In genomic region chr10:78209987-78210386, GRCh38 we compare ENCODE assay signal across 16 cellular contexts.
DNase-seq lines count a peak whose midpoint lies in the region; ATAC-seq, FAIRE-seq and TF ChIP-seq lines count a peak whose summit lies in the region.
"Had no signal": no experiment of that assay in that cellular context is flagged by ENCODE, and none has a peak within 500 bp of the region (broad histone marks: within the 10 kb centered on the region; RNA-seq: fewer than 3 reads in every experiment).

No MANE protein-coding gene starts in this region.

- FAIRE-seq in urothelium cell line (lab: Jason Lieb, UNC) = no peak
- FAIRE-seq: A549 had no signal

- DNase-seq in GM23338 (ENCODE audit: low spot score) = peak; percentile 9
- peak; percentile 86 for DNase-seq in NCI-H526 treated with DMSO at 0.1 percent for 48 hours (lab: John Stamatoyannopoulos, UW)
- no peak for DNase-seq in NCI-H524 (lab: John Stamatoyannopoulos, UW)
- no peak for DNase-seq in urothelium cell line (ENCODE audit: low spot score)
- no peak for DNase-seq in NCI-H748 treated with DMSO at 0.1 percent for 48 hours (lab: John Stamatoyannopoulos, UW)
- DNase-seq: BE2C; Caco-2; CD8-positive, alpha-beta memory T cell; DND-41; GDM1; GOT3; H9; IMR-90 had no signal

- no peak overlapping the region for H3K4me3 ChIP-seq in GM23338
- H3K4me3 ChIP-seq: A549 had no signal

- no peaks in the 10 kb centered on the region for H3K9me3 Mint-ChIP-seq in GM23338
- no peaks in the 10 kb centered on the region for H3K9me3 Mint-ChIP-seq in nephron
- H3K9me3 Mint-ChIP-seq: CD8-positive, alpha-beta memory T cell; H9 had no signal

- H3F3A ChIP-seq in GM23338 (replicated peaks; ENCODE audit: low read depth) = no peaks in the 10 kb centered on the region

- H3K27me3 Mint-ChIP-seq in GM23338 (ENCODE audit: insufficient read depth, low read depth, poor library complexity) = peaks cover 5% of the 10 kb centered on the region
- peaks cover 8% of the 10 kb centered on the region for H3K27me3 Mint-ChIP-seq in nephron (ENCODE audit: low read depth)

- H3K27ac Mint-ChIP-seq in GM23338 (no peak overlapping the region), nephron (peak overlapping the region in 2 of 3 experiments; percentile 43 to 58)
- H3K27ac Mint-ChIP-seq: CD8-positive, alpha-beta memory T cell had no signal

- H3K4me3 Mint-ChIP-seq in GM23338 (no peak overlapping the region), nephron (no peak overlapping the region)
- H3K4me3 Mint-ChIP-seq: CD8-positive, alpha-beta memory T cell; H9 had no signal

- H3K36me3 Mint-ChIP-seq in GM23338 (ENCODE audit: low read depth) (no peaks in the 10 kb centered on the region; the same call in 2 of the 3 replicates), nephron (ENCODE audit: low read depth) (no peaks in the 10 kb centered on the region)
- H3K36me3 Mint-ChIP-seq: CD8-positive, alpha-beta memory T cell had no signal

- TF ChIP-seq CTCF in GM23338 (conservative IDR thresholded peaks at IDR 0.05; ENCODE audit: low read depth in 2 of 2) (no peak), nephron (IDR thresholded peaks at IDR 0.05; ENCODE audit: unreplicated experiment in 3 of 3) (no peak)

- peaks cover 14% of the 10 kb centered on the region; the same call in 1 of the 2 replicates for H3K4me1 ChIP-seq in GM23338 (ENCODE audit: insufficient read depth)
- H3K4me1 ChIP-seq: Caco-2 had no signal

- H3K4me1 Mint-ChIP-seq in GM23338 = peaks cover 14% of the 10 kb centered on the region
- H3K4me1 Mint-ChIP-seq in nephron = peaks cover 38% of the 10 kb centered on the region
- H3K4me1 Mint-ChIP-seq: CD8-positive, alpha-beta memory T cell had no signal

- H3K4me2 ChIP-seq in GM23338 = no peak overlapping the region
- H3K4me2 ChIP-seq: A549 had no signal

- no peak overlapping the region for H3K27ac ChIP-seq in GM23338 (ENCODE audit: low read depth)
- H3K27ac ChIP-seq: A549 had no signal

- no peaks in the 10 kb centered on the region for H3K27me3 ChIP-seq in GM23338 (ENCODE audit: insufficient read depth)
- H3K27me3 ChIP-seq: BE2C had no signal

- 0 out of 3 replicates have a peak, but pooled peaks have one; percentile 20 for ATAC-seq in GM23338
- ATAC-seq in GM21786 (IDR thresholded peaks at IDR 0.05; ENCODE audit: unreplicated experiment) = no peak
- ATAC-seq: A549 had no signal

- H3K79me2 ChIP-seq in GM23338 (replicated peaks; ENCODE audit: insufficient read depth) = no peaks in the 10 kb centered on the region

- H3K9me2 ChIP-seq in GM23338 (ENCODE audit: insufficient read depth) = no peaks in the 10 kb centered on the region

- H2AFZ ChIP-seq in GM23338 = no peak overlapping the region

- no peaks in the 10 kb centered on the region for H3K36me3 ChIP-seq in GM23338 (ENCODE audit: insufficient read depth)
- H3K36me3 ChIP-seq: BE2C had no signal

- H4K20me1 ChIP-seq in GM23338 (replicated peaks; ENCODE audit: insufficient read depth) = no peaks in the 10 kb centered on the region

TF ChIP-seq in GM23338, 12 proteins besides CTCF, POLR2A, EP300 and RAD21:
- TF ChIP-seq CREB1 (CRISPR knock-in tag; IDR thresholded peaks at IDR 0.05; ENCODE audit: low read depth) = no peak
- no peak for TF ChIP-seq REST (IDR thresholded peaks at IDR 0.05; ENCODE audit: unreplicated experiment)
- no peak for TF ChIP-seq ZNF331 (CRISPR knock-in tag; IDR thresholded peaks at IDR 0.05; ENCODE audit: low read depth)
- no peak for TF ChIP-seq POLR2AphosphoS5 (IDR thresholded peaks at IDR 0.05; ENCODE audit: low read depth)
- TF ChIP-seq EZH2phosphoT487 (IDR thresholded peaks at IDR 0.05; ENCODE audit: unreplicated experiment) = no peak

Comparison
In these comparisons a context has a peak if more than half of its experiments do, and no peak if none do; other contexts are left out.
1. DNase-seq: peak in GM23338 (single experiment) and NCI-H526 treated with DMSO at 0.1 percent for 48 hours (single experiment); none in NCI-H524 (0 of 2), urothelium cell line (single experiment) and NCI-H748 treated with DMSO at 0.1 percent for 48 hours (single experiment).